8 cellular contexts compared by ENCODE assay signal in the genomic region with DNA sequence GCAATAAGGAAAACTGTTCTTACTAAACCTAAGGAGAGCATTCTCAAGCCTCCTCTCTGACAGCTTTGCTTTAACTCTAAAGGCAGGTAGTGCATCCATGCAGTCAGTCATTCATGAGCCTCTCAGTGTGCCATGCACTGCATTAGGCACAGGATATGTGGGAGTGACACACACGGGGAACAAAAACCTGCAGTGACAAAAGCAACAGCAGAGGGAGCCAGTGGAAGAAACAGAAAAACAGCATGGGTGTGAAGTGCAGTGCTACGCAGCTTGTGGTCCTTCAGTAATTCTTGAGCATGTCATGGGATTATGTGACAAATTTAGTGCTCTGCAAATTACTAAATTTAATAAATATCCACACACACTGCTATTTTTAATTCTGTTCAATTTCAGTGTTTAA.
DNase-seq lines count a peak whose midpoint lies in the region; ATAC-seq, FAIRE-seq and TF ChIP-seq lines count a peak whose summit lies in the region.

No MANE protein-coding gene starts in this region.

- DNase-seq in CD1c-positive myeloid dendritic cell (ENCODE audit: extremely low spot score) (peak; percentile 39), GM18507 (ENCODE audit: extremely low spot score, insufficient read length, low read depth) (no peak), NCI-H1048 (lab: John Stamatoyannopoulos, UW) (peak; percentile 52), foreskin keratinocyte (peak in 1 of 2 donors; percentile 32), pons (ENCODE audit: low spot score) (peak; percentile 82), T-helper 9 cell (no peak)
- no peak for DNase-seq in stimulated activated naive CD4-positive, alpha-beta T cell treated with Interleukin-2 at 50 U/mL for 16 hours (lab: John Stamatoyannopoulos, UW)

- H3K27me3 ChIP-seq in foreskin keratinocyte: no peaks in the 10 kb centered on the region

- TF ChIP-seq CTCF in VCaP (conservative IDR thresholded peaks at IDR 0.05) (peak; percentile 77), foreskin keratinocyte (conservative IDR thresholded peaks at IDR 0.05) (peak; percentile 62)

- no peaks in the 10 kb centered on the region for H3K4me1 ChIP-seq in foreskin keratinocyte

- no peak overlapping the region for H3K27ac ChIP-seq in VCaP
- H3K27ac ChIP-seq in foreskin keratinocyte: no peak overlapping the region

- FAIRE-seq in GM18507 (lab: Jason Lieb, UNC): peak; percentile 26

- ATAC-seq in foreskin keratinocyte: peak; percentile 84

Comparison
In these comparisons a context has a peak if more than half of its experiments do, and no peak if none do; other contexts are left out.
1. DNase-seq: peak in CD1c-positive myeloid dendritic cell (single experiment), NCI-H1048 (single experiment) and pons (single experiment); none in GM18507 (single experiment), stimulated activated naive CD4-positive, alpha-beta T cell treated with Interleukin-2 at 50 U/mL for 16 hours (single experiment) and T-helper 9 cell (single experiment).